ENCODE assay signal across 15 cellular contexts in genomic region chr15:68411276-68411675, GRCh38.
"Had no signal": no experiment of that assay in that cellular context is flagged by ENCODE, and none has a peak within 500 bp of the region (broad histone marks: within the 10 kb centered on the region; RNA-seq: fewer than 3 reads in every experiment).

No MANE protein-coding gene starts in this region.

- H3K36me3 ChIP-seq: cardiac muscle cell, heart left ventricle, left ventricle myocardium inferior, ovary, thyroid gland had no signal

- DNase-seq: activated CD4-positive, alpha-beta T cell treated with anti-CD3 and anti-CD28 coated beads, Interleukin-2, amount 50 U/mL, for 1 hour; activated CD4-positive, CD25-positive, alpha-beta regulatory T cell; activated naive CD4-positive, alpha-beta T cell; activated T-cell treated with anti-CD3 and anti-CD28 coated beads, Interleukin-2, amount 50 U/mL, for 72 hours; cortex of kidney; effector memory CD4-positive, alpha-beta T cell; left ventricle myocardium inferior; nephron progenitor cell; stimulated activated CD4-positive, alpha-beta T cell treated with anti-CD3 and anti-CD28 coated beads, Interleukin-4, amount 100 ng/mL, for 4 hours; T-helper 17 cell; thyroid gland had no signal

- H3K4me1 Mint-ChIP-seq: memory B cell, T-helper 17 cell had no signal

- H3K27ac ChIP-seq: cardiac muscle cell, heart left ventricle, left ventricle myocardium inferior, ovary, thyroid gland had no signal

- H3K4me3 ChIP-seq: cardiac muscle cell, heart left ventricle, left ventricle myocardium inferior, ovary, thyroid gland had no signal

- H3K36me3 Mint-ChIP-seq: memory B cell had no signal

- H3K4me1 ChIP-seq: left ventricle myocardium inferior, thyroid gland had no signal

- ATAC-seq: activated T-cell treated with anti-CD3 and anti-CD28 coated beads, Interleukin-2, amount 50 U/mL, for 72 hours; heart left ventricle; T-helper 17 cell had no signal

- H3K9me3 Mint-ChIP-seq: activated T-cell treated with anti-CD3 and anti-CD28 coated beads, Interleukin-2, amount 50 U/mL, for 72 hours; memory B cell; nephron progenitor cell had no signal

- H3K27me3 ChIP-seq: cardiac muscle cell, heart left ventricle, ovary, thyroid gland had no signal

- H3K4me3 Mint-ChIP-seq: activated T-cell treated with anti-CD3 and anti-CD28 coated beads, Interleukin-2, amount 50 U/mL, for 72 hours; memory B cell; nephron progenitor cell; T-helper 17 cell had no signal

- H3K9me3 ChIP-seq: heart left ventricle, left ventricle myocardium inferior, ovary, thyroid gland had no signal

- H3K27ac Mint-ChIP-seq: activated T-cell treated with anti-CD3 and anti-CD28 coated beads, Interleukin-2, amount 50 U/mL, for 72 hours; T-helper 17 cell had no signal
